Comparison of ENCODE assay signal across 23 cellular contexts in genomic region chr2:177545981-177546600, GRCh38.
DNase-seq lines count a peak whose midpoint lies in the region; FAIRE-seq and TF ChIP-seq lines count a peak whose summit lies in the region.
"Had no signal": no experiment of that assay in that cellular context is flagged by ENCODE, and none has a peak within 500 bp of the region (broad histone marks: within the 10 kb centered on the region; RNA-seq: fewer than 3 reads in every experiment).

No MANE protein-coding gene starts in this region.

- H3K27ac Mint-ChIP-seq in activated CD4-positive, alpha-beta T cell treated with anti-CD3 and anti-CD28 coated beads, Interleukin-2, amount 10 ng/mL, durations not matched to agents 7 days and 5 days, result no peak overlapping the region
- H3K27ac Mint-ChIP-seq: activated naive CD8-positive, alpha-beta T cell treated with anti-CD3 and anti-CD28 coated beads, Interleukin-2, amount 10 ng/mL, durations not matched to agents 7 days and 5 days; H9; stimulated activated memory B cell treated with anti-CD40 and anti-IgM and Interleukin-4, amounts not matched to agents 10 μg/mL and 1 μg/mL and 100 μg/mL, for 72 hours had no signal

- DNase-seq in AG10803 (ENCODE audit: low read depth) (peak; percentile 8), NCI-H524 treated with DMSO at 0.1 percent for 48 hours (lab: John Stamatoyannopoulos, UW) (peak; percentile 59), cerebellar cortex (ENCODE audit: low spot score) (peak; percentile 78), ACHN (no peak), iPS-NIHi11 (ENCODE audit: low spot score) (no peak), NCI-H187 treated with DMSO at 0.1 percent for 48 hours (lab: John Stamatoyannopoulos, UW) (no peak)
- DNase-seq in activated CD4-positive, alpha-beta T cell treated with anti-CD3 and anti-CD28 coated beads, Interleukin-2, amount 10 ng/mL, durations not matched to agents 7 days and 5 days, result no peak
- DNase-seq: activated naive CD8-positive, alpha-beta T cell treated with anti-CD3 and anti-CD28 coated beads, Interleukin-2, amount 10 ng/mL, durations not matched to agents 7 days and 5 days; body of pancreas; CD4-positive, CD25-positive, alpha-beta regulatory T cell; DMS79 treated with DMSO at 0.1 percent for 48 hours; H9; heart right ventricle; Kasumi-1; left ventricle myocardium superior; NCI-H1092; RPMI8226; stimulated activated CD4-positive, alpha-beta T cell treated with anti-CD3 and anti-CD28 coated beads, Interleukin-1b, Interleukin-23, amount 100 ng/mL, for 48 hours had no signal

- H3K9me3 Mint-ChIP-seq in activated CD4-positive, alpha-beta T cell treated with anti-CD3 and anti-CD28 coated beads, Interleukin-2, amount 10 ng/mL, durations not matched to agents 7 days and 5 days, result peaks cover 10% of the 10 kb centered on the region

- no peak overlapping the region for H3K4me3 Mint-ChIP-seq in activated CD4-positive, alpha-beta T cell treated with anti-CD3 and anti-CD28 coated beads, Interleukin-2, amount 10 ng/mL, durations not matched to agents 7 days and 5 days
- H3K4me3 Mint-ChIP-seq: activated naive CD8-positive, alpha-beta T cell treated with anti-CD3 and anti-CD28 coated beads, Interleukin-2, amount 10 ng/mL, durations not matched to agents 7 days and 5 days; CD4-positive, CD25-positive, alpha-beta regulatory T cell; H9; stimulated activated memory B cell treated with anti-CD40 and anti-IgM and Interleukin-4, amounts not matched to agents 10 μg/mL and 1 μg/mL and 100 μg/mL, for 72 hours had no signal

- POLR2A ChIA-PET in activated CD4-positive, alpha-beta T cell treated with anti-CD3 and anti-CD28 coated beads, Interleukin-2, amount 10 ng/mL, durations not matched to agents 7 days and 5 days (lab: Charles Lee), result interaction anchor here (0.6 kb wide), 1 partner anchor 9 kb away, joined by 3 read pairs; no protein-coding TSS in a partner anchor

- no peak for TF ChIP-seq CTCF in AG10803 (conservative IDR thresholded peaks at IDR 0.05; ENCODE audit: low read length)

- H3K36me3 Mint-ChIP-seq in activated CD4-positive, alpha-beta T cell treated with anti-CD3 and anti-CD28 coated beads, Interleukin-2, amount 10 ng/mL, durations not matched to agents 7 days and 5 days (ENCODE audit: low read depth), result peaks cover 16% of the 10 kb centered on the region

- H3K4me1 Mint-ChIP-seq in activated CD4-positive, alpha-beta T cell treated with anti-CD3 and anti-CD28 coated beads, Interleukin-2, amount 10 ng/mL, durations not matched to agents 7 days and 5 days, result peaks cover 31% of the 10 kb centered on the region
- H3K4me1 Mint-ChIP-seq: H9; stimulated activated memory B cell treated with anti-CD40 and anti-IgM and Interleukin-4, amounts not matched to agents 10 μg/mL and 1 μg/mL and 100 μg/mL, for 72 hours had no signal

- peak; percentile 78 for FAIRE-seq in G401.6 (lab: Jason Lieb, UNC)
- FAIRE-seq: colon, HTR-8/SVneo had no signal

- H3K4me3 ChIP-seq in AG10803 (ENCODE audit: low read length), result no peak overlapping the region
- H3K4me3 ChIP-seq: body of pancreas, heart right ventricle, prostate gland had no signal

- CTCF ChIA-PET in activated CD4-positive, alpha-beta T cell treated with anti-CD3 and anti-CD28 coated beads, Interleukin-2, amount 10 ng/mL, durations not matched to agents 7 days and 5 days (lab: Charles Lee), result no interaction called here

- H3K27me3 Mint-ChIP-seq in activated CD4-positive, alpha-beta T cell treated with anti-CD3 and anti-CD28 coated beads, Interleukin-2, amount 10 ng/mL, durations not matched to agents 7 days and 5 days, result no peaks in the 10 kb centered on the region
- H3K27me3 Mint-ChIP-seq: activated naive CD8-positive, alpha-beta T cell treated with anti-CD3 and anti-CD28 coated beads, Interleukin-2, amount 10 ng/mL, durations not matched to agents 7 days and 5 days; CD4-positive, CD25-positive, alpha-beta regulatory T cell; stimulated activated memory B cell treated with anti-CD40 and anti-IgM and Interleukin-4, amounts not matched to agents 10 μg/mL and 1 μg/mL and 100 μg/mL, for 72 hours had no signal

- in situ Hi-C loops in ACHN (cut with HindIII; ENCODE audit: low pct_ligation_motif_present, low pct_unique_long_range_greater_than_20kb, low sequenced_read_pairs), result no loop called here

Comparison
In these comparisons a context has a peak if more than half of its experiments do, and no peak if none do; other contexts are left out.
1. DNase-seq: peak in AG10803 (single experiment), NCI-H524 treated with DMSO at 0.1 percent for 48 hours (single experiment) and cerebellar cortex (single experiment); none in ACHN (single experiment), iPS-NIHi11 (single experiment), NCI-H187 treated with DMSO at 0.1 percent for 48 hours (single experiment) and activated CD4-positive, alpha-beta T cell treated with anti-CD3 and anti-CD28 coated beads, Interleukin-2, amount 10 ng/mL, durations not matched to agents 7 days and 5 days (single experiment).